In genomic region chrY:7810354-7810753, GRCh38 we compare ENCODE assay signal across 26 cellular contexts.
"Had no signal": no experiment of that assay in that cellular context is flagged by ENCODE, and none has a peak within 500 bp of the region (broad histone marks: within the 10 kb centered on the region; RNA-seq: fewer than 3 reads in every experiment).

No MANE protein-coding gene starts in this region.

- FAIRE-seq: frontal cortex had no signal

- H3K27me3 ChIP-seq: uterus had no signal

- H3K9me3 ChIP-seq: mucosa of descending colon, uterus had no signal

- H3K9me3 Mint-ChIP-seq: activated B cell treated with CpG ODN at 0.5 μM for 24 hours; activated CD4-positive, alpha-beta memory T cell treated with anti-CD3 and anti-CD28 coated beads for 36 hours; activated T-cell treated with anti-CD3 and anti-CD28 coated beads, Interleukin-2, amount 50 U/mL, for 24 hours; central memory CD8-positive, alpha-beta T cell; dendritic cell treated with granulocyte-macrophage colony-stimulating factor and Interleukin-4, amounts not matched to agents 40 ng/mL and 50 ng/mL, for 4 days; endodermal cell; natural killer cell treated with Interleukin-12 subunit alpha and Interleukin-12 subunit beta and Interleukin-15 and Interleukin-18, amount 100 ng/mL, for 72 hours; stimulated activated memory B cell treated with anti-CD40 and anti-IgM and Interleukin-4, amounts not matched to agents 10 μg/mL and 1 μg/mL and 100 μg/mL, for 72 hours; stimulated activated naive CD8-positive, alpha-beta T cell treated with anti-CD3 and anti-CD28 coated beads, Interleukin-15, amount 100 ng/mL, for 72 hours; type B pancreatic cell had no signal

- H3K4me1 ChIP-seq: uterus had no signal

- H3K4me3 ChIP-seq: mucosa of descending colon, uterus had no signal

- DNase-seq: activated B cell treated with CpG ODN at 0.5 μM for 24 hours; activated CD4-positive, alpha-beta memory T cell treated with anti-CD3 and anti-CD28 coated beads for 36 hours; activated CD4-positive, alpha-beta T cell treated with anti-CD3 and anti-CD28 coated beads for 48 hours; activated CD8-positive, alpha-beta memory T cell treated with anti-CD3 and anti-CD28 coated beads, Interleukin-2, amount 50 U/mL, for 4 hours; activated gamma-delta T cell treated with Interleukin-2 at 50 U/mL for 16 hours; activated naive CD4-positive, alpha-beta T cell treated with anti-CD3 and anti-CD28 coated beads, Interleukin-2, amount 50 U/mL, for 16 hours; activated T-cell treated with anti-CD3 and anti-CD28 coated beads, Interleukin-2, amount 50 U/mL, for 24 hours; amygdala; endodermal cell; islet precursor cell; left ventricle myocardium superior; mucosa of descending colon; posterior cingulate gyrus; right cardiac atrium; stimulated activated CD4-positive, alpha-beta T cell treated with anti-CD3 and anti-CD28 coated beads, Interleukin-4, amount 100 ng/mL, for 1 hour; stimulated activated naive CD8-positive, alpha-beta T cell treated with anti-CD3 and anti-CD28 coated beads, Interleukin-15, amount 100 ng/mL, for 72 hours; substantia nigra; T-helper 2 cell; uterus had no signal

- H3K36me3 Mint-ChIP-seq: activated CD4-positive, alpha-beta memory T cell treated with anti-CD3 and anti-CD28 coated beads for 36 hours; natural killer cell treated with Interleukin-12 subunit alpha and Interleukin-12 subunit beta and Interleukin-15 and Interleukin-18, amount 100 ng/mL, for 72 hours; stimulated activated memory B cell treated with anti-CD40 and anti-IgM and Interleukin-4, amounts not matched to agents 10 μg/mL and 1 μg/mL and 100 μg/mL, for 72 hours; type B pancreatic cell had no signal

- H3K4me1 Mint-ChIP-seq: activated B cell treated with CpG ODN at 0.5 μM for 24 hours; central memory CD8-positive, alpha-beta T cell; endodermal cell; stimulated activated memory B cell treated with anti-CD40 and anti-IgM and Interleukin-4, amounts not matched to agents 10 μg/mL and 1 μg/mL and 100 μg/mL, for 72 hours; stimulated activated naive CD8-positive, alpha-beta T cell treated with anti-CD3 and anti-CD28 coated beads, Interleukin-15, amount 100 ng/mL, for 72 hours had no signal

- ATAC-seq: esophagus mucosa; left ventricle myocardium superior; mucosa of descending colon; natural killer cell treated with Interleukin-12 subunit alpha and Interleukin-12 subunit beta and Interleukin-15 and Interleukin-18, amount 100 ng/mL, for 72 hours; right cardiac atrium; stimulated activated memory B cell treated with anti-CD40 and anti-IgM and Interleukin-4, amounts not matched to agents 10 μg/mL and 1 μg/mL and 100 μg/mL, for 72 hours; stimulated activated naive CD8-positive, alpha-beta T cell treated with anti-CD3 and anti-CD28 coated beads, Interleukin-15, amount 100 ng/mL, for 72 hours had no signal

- H3K36me3 ChIP-seq: uterus had no signal

- H3K4me3 Mint-ChIP-seq: activated B cell treated with CpG ODN at 0.5 μM for 24 hours; activated CD4-positive, alpha-beta memory T cell treated with anti-CD3 and anti-CD28 coated beads for 36 hours; activated T-cell treated with anti-CD3 and anti-CD28 coated beads, Interleukin-2, amount 50 U/mL, for 24 hours; central memory CD8-positive, alpha-beta T cell; dendritic cell treated with granulocyte-macrophage colony-stimulating factor and Interleukin-4, amounts not matched to agents 40 ng/mL and 50 ng/mL, for 4 days; endodermal cell; natural killer cell treated with Interleukin-12 subunit alpha and Interleukin-12 subunit beta and Interleukin-15 and Interleukin-18, amount 100 ng/mL, for 72 hours; stimulated activated memory B cell treated with anti-CD40 and anti-IgM and Interleukin-4, amounts not matched to agents 10 μg/mL and 1 μg/mL and 100 μg/mL, for 72 hours; stimulated activated naive CD8-positive, alpha-beta T cell treated with anti-CD3 and anti-CD28 coated beads, Interleukin-15, amount 100 ng/mL, for 72 hours; type B pancreatic cell had no signal

- H3K27ac Mint-ChIP-seq: activated B cell treated with CpG ODN at 0.5 μM for 24 hours; activated CD4-positive, alpha-beta memory T cell treated with anti-CD3 and anti-CD28 coated beads for 36 hours; activated T-cell treated with anti-CD3 and anti-CD28 coated beads, Interleukin-2, amount 50 U/mL, for 24 hours; dendritic cell treated with granulocyte-macrophage colony-stimulating factor and Interleukin-4, amounts not matched to agents 40 ng/mL and 50 ng/mL, for 4 days; endodermal cell; natural killer cell treated with Interleukin-12 subunit alpha and Interleukin-12 subunit beta and Interleukin-15 and Interleukin-18, amount 100 ng/mL, for 72 hours; stimulated activated memory B cell treated with anti-CD40 and anti-IgM and Interleukin-4, amounts not matched to agents 10 μg/mL and 1 μg/mL and 100 μg/mL, for 72 hours; stimulated activated naive CD8-positive, alpha-beta T cell treated with anti-CD3 and anti-CD28 coated beads, Interleukin-15, amount 100 ng/mL, for 72 hours; type B pancreatic cell had no signal

- H3K27ac ChIP-seq: uterus had no signal
